ENCODE assay signal across 21 cellular contexts in the genomic region with DNA sequence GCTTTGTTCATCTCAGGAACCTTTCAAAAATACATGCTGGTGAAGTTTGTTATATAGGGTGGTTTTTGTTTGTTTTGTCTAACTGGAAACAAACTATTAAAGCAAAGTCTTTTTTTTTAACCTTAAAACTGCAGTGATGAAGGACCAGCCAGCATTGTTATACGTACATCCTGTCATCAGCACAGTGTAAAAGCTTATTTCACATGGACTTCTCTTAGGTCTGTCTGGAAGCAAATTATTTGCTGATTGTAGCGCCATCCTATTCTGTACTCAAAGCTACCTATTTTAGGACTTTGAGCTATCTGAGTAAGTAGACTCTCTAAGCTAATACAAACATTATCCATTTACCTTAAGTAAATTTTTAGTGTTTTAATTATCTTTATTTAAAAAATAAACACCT.
DNase-seq lines count a peak whose midpoint lies in the region; ATAC-seq and TF ChIP-seq lines count a peak whose summit lies in the region.
"Had no signal": no experiment of that assay in that cellular context is flagged by ENCODE, and none has a peak within 500 bp of the region (broad histone marks: within the 10 kb centered on the region; RNA-seq: fewer than 3 reads in every experiment).

No MANE protein-coding gene starts in this region.

- intact Hi-C loops in activated naive CD4-positive, alpha-beta T cell treated with anti-CD3 and anti-CD28 coated beads for 36 hours (cut with micrococcal nuclease) = loop anchor here (1.0 to 5.0 kb wide), 14 partner anchors 9 to 763 kb away; no protein-coding TSS in a partner anchor
- intact Hi-C loops in colonic mucosa (cut with DNase I) = no loop called here

- H3K4me1 Mint-ChIP-seq in activated naive CD4-positive, alpha-beta T cell treated with anti-CD3 and anti-CD28 coated beads for 36 hours (ENCODE audit: low read depth) = peaks cover 83% of the 10 kb centered on the region
- H3K4me1 Mint-ChIP-seq in T-helper 17 cell = peaks cover 30% of the 10 kb centered on the region
- peaks cover 16% of the 10 kb centered on the region for H3K4me1 Mint-ChIP-seq in stimulated activated memory B cell treated with anti-CD40 and anti-IgM and Interleukin-4, amounts not matched to agents 10 μg/mL and 1 μg/mL and 100 μg/mL, for 72 hours
- H3K4me1 Mint-ChIP-seq: central memory CD8-positive, alpha-beta T cell had no signal

- ATAC-seq in T-helper 17 cell (peak; percentile 54), GM21529 (IDR thresholded peaks at IDR 0.05; ENCODE audit: unreplicated experiment) (no peak)
- ATAC-seq in stimulated activated memory B cell treated with anti-CD40 and anti-IgM and Interleukin-4, amounts not matched to agents 10 μg/mL and 1 μg/mL and 100 μg/mL, for 72 hours = no peak

- peaks cover 58% of the 10 kb centered on the region for H3K36me3 Mint-ChIP-seq in activated naive CD4-positive, alpha-beta T cell treated with anti-CD3 and anti-CD28 coated beads for 36 hours (ENCODE audit: low read depth)
- H3K36me3 Mint-ChIP-seq in T-helper 17 cell (ENCODE audit: low read depth) = peaks cover 12% of the 10 kb centered on the region
- peaks cover 71% of the 10 kb centered on the region for H3K36me3 Mint-ChIP-seq in stimulated activated memory B cell treated with anti-CD40 and anti-IgM and Interleukin-4, amounts not matched to agents 10 μg/mL and 1 μg/mL and 100 μg/mL, for 72 hours

- no peaks in the 10 kb centered on the region for H3K9me3 Mint-ChIP-seq in activated naive CD4-positive, alpha-beta T cell treated with anti-CD3 and anti-CD28 coated beads for 36 hours
- no peaks in the 10 kb centered on the region for H3K9me3 Mint-ChIP-seq in stimulated activated memory B cell treated with anti-CD40 and anti-IgM and Interleukin-4, amounts not matched to agents 10 μg/mL and 1 μg/mL and 100 μg/mL, for 72 hours
- H3K9me3 Mint-ChIP-seq: central memory CD8-positive, alpha-beta T cell; natural killer cell treated with Interleukin-12 subunit alpha and Interleukin-12 subunit beta and Interleukin-15 and Interleukin-18, amount 100 ng/mL, for 72 hours had no signal

- no peak for DNase-seq in activated naive CD4-positive, alpha-beta T cell treated with anti-CD3 and anti-CD28 coated beads for 36 hours
- no peak for DNase-seq in activated naive CD4-positive, alpha-beta T cell treated with Interleukin-2 at 50 U/mL for 16 hours
- DNase-seq in T-helper 17 cell (no peak), colonic mucosa (no peak), pons (ENCODE audit: low spot score) (no peak)
- no peak for DNase-seq in activated effector memory CD4-positive, alpha-beta T cell treated with anti-CD3 and anti-CD28 coated beads, Interleukin-2, amount 50 U/mL, for 16 hours
- DNase-seq: DMS53, GDM1, mesenchymal stem cell, NCI-H1417 treated with DMSO at 0.1 percent for 48 hours, NCI-H510A treated with DMSO at 0.1 percent for 48 hours, right lobe of liver had no signal

- peak overlapping the region; percentile 97 for H3K27ac Mint-ChIP-seq in activated naive CD4-positive, alpha-beta T cell treated with anti-CD3 and anti-CD28 coated beads for 36 hours
- peak overlapping the region; percentile 87 for H3K27ac Mint-ChIP-seq in T-helper 17 cell
- peak overlapping the region; percentile 66 for H3K27ac Mint-ChIP-seq in stimulated activated memory B cell treated with anti-CD40 and anti-IgM and Interleukin-4, amounts not matched to agents 10 μg/mL and 1 μg/mL and 100 μg/mL, for 72 hours

- H3K9ac ChIP-seq in colonic mucosa (ENCODE audit: low read depth in 2 of 2, low read length in 2 of 2) = no peak overlapping the region
- H3K9ac ChIP-seq: parathyroid adenoma had no signal

- H3K9me3 ChIP-seq in T-helper 17 cell (ENCODE audit: control insufficient read depth, low read length, poor library complexity, severe bottlenecking) (peaks cover 3% of the 10 kb centered on the region), colonic mucosa (no peaks in the 10 kb centered on the region)
- H3K9me3 ChIP-seq: ascending aorta, HAP-1, right lobe of liver, vagina had no signal

- H3K36me3 ChIP-seq in colonic mucosa = no peaks in the 10 kb centered on the region
- H3K36me3 ChIP-seq: HAP-1 had no signal

- no peak for TF ChIP-seq CTCF in colonic mucosa (IDR thresholded peaks at IDR 0.05)

- no peaks in the 10 kb centered on the region for H3K27me3 Mint-ChIP-seq in activated naive CD4-positive, alpha-beta T cell treated with anti-CD3 and anti-CD28 coated beads for 36 hours (ENCODE audit: low read depth)
- H3K27me3 Mint-ChIP-seq in T-helper 17 cell = no peaks in the 10 kb centered on the region
- H3K27me3 Mint-ChIP-seq in stimulated activated memory B cell treated with anti-CD40 and anti-IgM and Interleukin-4, amounts not matched to agents 10 μg/mL and 1 μg/mL and 100 μg/mL, for 72 hours = no peaks in the 10 kb centered on the region
- H3K27me3 Mint-ChIP-seq: central memory CD8-positive, alpha-beta T cell had no signal

- no peaks in the 10 kb centered on the region for H3K4me1 ChIP-seq in colonic mucosa
- H3K4me1 ChIP-seq: ascending aorta, parathyroid adenoma, right lobe of liver, vagina had no signal

- H3K27ac ChIP-seq in colonic mucosa = peak overlapping the region; percentile 5
- H3K27ac ChIP-seq: ascending aorta, epithelial cell of prostate, parathyroid adenoma, right lobe of liver, vagina had no signal

- H3K4me3 Mint-ChIP-seq in activated naive CD4-positive, alpha-beta T cell treated with anti-CD3 and anti-CD28 coated beads for 36 hours = peak overlapping the region; percentile 36
- H3K4me3 Mint-ChIP-seq in T-helper 17 cell = peak overlapping the region; percentile 59
- H3K4me3 Mint-ChIP-seq in stimulated activated memory B cell treated with anti-CD40 and anti-IgM and Interleukin-4, amounts not matched to agents 10 μg/mL and 1 μg/mL and 100 μg/mL, for 72 hours = no peak overlapping the region
- H3K4me3 Mint-ChIP-seq: central memory CD8-positive, alpha-beta T cell; natural killer cell treated with Interleukin-12 subunit alpha and Interleukin-12 subunit beta and Interleukin-15 and Interleukin-18, amount 100 ng/mL, for 72 hours had no signal

- CTCF ChIA-PET in activated naive CD4-positive, alpha-beta T cell treated with anti-CD3 and anti-CD28 coated beads for 36 hours (lab: Charles Lee) = interaction anchor here (0.7 to 3.1 kb wide), 7 partner anchors 11 to 172 kb away, joined by 3 to 16 read pairs (median 4); no protein-coding TSS in a partner anchor

- H3K27me3 ChIP-seq in colonic mucosa = no peaks in the 10 kb centered on the region
- H3K27me3 ChIP-seq: ascending aorta, right lobe of liver, vagina had no signal

- H3K4me3 ChIP-seq in colonic mucosa = no peak overlapping the region
- H3K4me3 ChIP-seq: ascending aorta, HAP-1, right lobe of liver, vagina had no signal
